8 cellular contexts compared by ENCODE assay signal in the genomic region with DNA sequence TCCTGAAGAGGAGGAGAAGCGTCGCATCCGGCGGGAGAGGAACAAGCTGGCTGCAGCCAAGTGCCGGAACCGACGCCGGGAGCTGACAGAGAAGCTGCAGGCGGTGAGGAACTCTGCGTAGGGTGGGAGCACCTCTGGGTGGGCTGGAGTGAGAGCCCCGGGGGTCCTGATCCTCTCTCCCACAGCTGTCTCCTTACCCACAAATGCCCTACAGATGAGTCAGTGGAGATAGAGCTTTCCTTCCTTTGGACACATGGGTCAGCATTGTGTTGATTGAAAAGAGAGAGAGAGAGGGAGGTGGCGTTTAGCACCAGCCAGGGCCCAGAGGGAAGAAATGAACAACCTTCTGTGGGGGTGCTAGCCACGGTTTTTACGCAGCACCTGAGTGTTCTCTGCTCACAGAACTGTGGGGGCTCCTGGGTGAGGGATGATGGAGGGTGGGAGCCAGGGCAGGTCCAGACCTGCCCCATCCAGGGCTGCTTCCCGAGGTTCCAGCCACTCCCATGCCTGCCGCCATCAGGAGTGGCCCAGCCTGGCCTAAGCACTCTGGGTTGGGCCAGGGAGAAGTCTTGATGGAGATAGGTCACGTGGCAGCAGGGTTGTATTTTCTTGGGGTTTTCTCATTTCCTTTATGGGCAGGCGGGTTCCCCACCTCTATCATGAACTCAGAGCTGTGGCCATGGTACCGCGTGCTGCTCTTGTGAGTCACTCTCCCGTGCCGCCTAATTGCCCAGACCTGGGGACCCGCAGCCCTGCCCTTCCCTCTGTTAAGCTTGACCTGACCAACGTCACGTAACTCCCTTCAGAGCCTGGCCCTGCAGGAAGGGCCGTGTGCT. TPM values are rescaled to one million over a fixed set of nuclear protein-coding genes. Genes with fewer than 3 reads are reported as not detected.
DNase-seq lines count a peak whose midpoint lies in the region; ATAC-seq and TF ChIP-seq lines count a peak whose summit lies in the region.

No MANE protein-coding gene starts in this region.

- intact Hi-C loops in esophagus muscularis mucosa (cut with DNase I) = no loop called here

- H3K36me3 ChIP-seq in esophagus muscularis mucosa = peaks cover 98 to 100% (median 100%) of the 10 kb centered on the region in 4 donors

- no peak for TF ChIP-seq EP300 in esophagus muscularis mucosa (IDR thresholded peaks at IDR 0.05)

- H3K27ac ChIP-seq in esophagus muscularis mucosa (replicated peaks in 1 of 4) = peak overlapping the region; percentile 26 to 46 (median 35)

- H3K27me3 ChIP-seq in esophagus muscularis mucosa = no peaks in the 10 kb centered on the region

- no peak overlapping the region for H3K4me3 ChIP-seq in esophagus muscularis mucosa

- peak; percentile 96 for DNase-seq in HK-2 (ENCODE audit: unreplicated experiment)
- DNase-seq in activated CD8-positive, alpha-beta memory T cell treated with anti-CD3 and anti-CD28 coated beads for 1 hour (ENCODE audit: extremely low read depth in 1 of 2, low read depth in 1 of 2) = peak; percentile 54 to 55
- DNase-seq in esophagus muscularis mucosa (ENCODE audit: extremely low spot score) = no peak
- peak; percentile 50 for DNase-seq in stimulated activated CD4-positive, alpha-beta T cell treated with anti-CD3 and anti-CD28 coated beads, Interleukin-4, amount 100 ng/mL, for 1 hour

- no peak for ATAC-seq in GM19397 (IDR thresholded peaks at IDR 0.05; ENCODE audit: unreplicated experiment)
- no peak for ATAC-seq in HG03521 (IDR thresholded peaks at IDR 0.05; ENCODE audit: unreplicated experiment)
- no peak for ATAC-seq in GM18517 (IDR thresholded peaks at IDR 0.05; ENCODE audit: unreplicated experiment)
- no peak for ATAC-seq in HG03108 (IDR thresholded peaks at IDR 0.05; ENCODE audit: unreplicated experiment)

- no peaks in the 10 kb centered on the region for H3K9me3 ChIP-seq in esophagus muscularis mucosa

- WGBS in esophagus muscularis mucosa = 79% methylated on average over 26 of the region's 26 CpGs

- peaks cover 64 to 91% (median 84%) of the 10 kb centered on the region in 4 donors for H3K4me1 ChIP-seq in esophagus muscularis mucosa

- no peak for TF ChIP-seq CTCF in esophagus muscularis mucosa (IDR thresholded peaks at IDR 0.05)

- TF ChIP-seq POLR2A in esophagus muscularis mucosa (IDR thresholded peaks at IDR 0.05; ENCODE audit: low read depth) = no peak

RNA-seq across cellular contexts. Expression of a gene that starts 16.3 kb away (rescaled TPM):
- total RNA-seq in esophagus muscularis mucosa = 100 to 1,000 TPM in 3 of 4 donors, 10 to 100 TPM in 1; 68.9 to 332 (median 176) TPM
